In the genomic region with DNA sequence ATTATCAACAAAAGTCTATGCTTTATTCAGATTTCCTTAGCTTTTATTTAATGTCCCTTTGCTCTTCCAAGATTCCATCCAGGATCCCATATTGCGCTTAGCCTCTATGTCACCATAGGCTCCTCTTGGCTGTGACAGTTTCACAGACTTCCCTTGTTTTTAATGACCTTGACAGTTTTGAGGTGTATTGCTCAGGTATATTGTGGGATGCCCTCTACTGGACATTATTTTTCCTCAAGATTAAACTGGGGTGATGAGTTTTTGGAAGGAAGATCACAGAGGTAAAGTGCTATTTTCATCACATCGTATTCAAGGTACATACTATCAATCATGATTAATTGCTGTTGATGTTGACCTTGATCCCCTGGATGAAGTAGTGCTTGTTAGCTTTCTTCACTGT, we compare ENCODE assay signal across 14 cellular contexts.
DNase-seq lines count a peak whose midpoint lies in the region; ATAC-seq, FAIRE-seq and TF ChIP-seq lines count a peak whose summit lies in the region.
"Had no signal": no experiment of that assay in that cellular context is flagged by ENCODE, and none has a peak within 500 bp of the region (broad histone marks: within the 10 kb centered on the region; RNA-seq: fewer than 3 reads in every experiment).

No MANE protein-coding gene starts in this region.

- no peak overlapping the region for H3K14ac ChIP-seq in H1 (ENCODE audit: insufficient read length)

- H3K36me3 ChIP-seq in H1 (ENCODE audit: control insufficient read depth in 2 of 4, insufficient read depth in 4 of 4, low read length in 3 of 4) (no peaks in the 10 kb centered on the region), psoas muscle (ENCODE audit: insufficient read depth in 1 of 2, low read depth in 1 of 2) (no peaks in the 10 kb centered on the region)
- H3K36me3 ChIP-seq: colonic mucosa, pancreas had no signal

- no peaks in the 10 kb centered on the region for H3K79me2 ChIP-seq in H1 (ENCODE audit: control insufficient read depth in 1 of 2, insufficient read depth in 2 of 2, low read length in 2 of 2)

- no peak overlapping the region for H3K56ac ChIP-seq in H1 (replicated peaks; ENCODE audit: insufficient read length, low read depth, low read length)

- H3K79me1 ChIP-seq in H1 (ENCODE audit: low read depth, low read length), result no peaks in the 10 kb centered on the region

- peak; percentile 26 to 31; a peak in 3 of 4 replicates for TF ChIP-seq RAD21 in H1 (IDR thresholded peaks at IDR 0.05 in 1 of 2, conservative IDR thresholded peaks at IDR 0.05 in 1 of 2; ENCODE audit: low read depth in 2 of 2, low read length in 2 of 2)

- no peak overlapping the region for H4K8ac ChIP-seq in H1 (ENCODE audit: extremely low read depth, insufficient read depth, low read length)

- no peak overlapping the region for H3K9ac ChIP-seq in H1 (replicated peaks in 1 of 4; ENCODE audit: extremely low read depth in 1 of 4, low read depth in 3 of 4, low read length in 3 of 4)

- H4K5ac ChIP-seq in H1 (ENCODE audit: insufficient read length, low read depth, low read length), result no peak overlapping the region

- ATAC-seq in psoas muscle (no peak), GM18873 (IDR thresholded peaks at IDR 0.05; ENCODE audit: low FRiP score, unreplicated experiment) (no peak), GM19463 (IDR thresholded peaks at IDR 0.05; ENCODE audit: unreplicated experiment) (no peak)
- ATAC-seq: pancreas had no signal

- no peak overlapping the region for H2BK12ac ChIP-seq in H1 (ENCODE audit: low read depth, low read length)

- no peak overlapping the region for H2AK5ac ChIP-seq in H1 (ENCODE audit: low read depth, low read length)

- H3K23me2 ChIP-seq in H1 (ENCODE audit: low read depth, low read length), result no peaks in the 10 kb centered on the region

- TF ChIP-seq CTCF in H1 (IDR thresholded peaks at IDR 0.05; ENCODE audit: control extremely low read depth in 1 of 3, insufficient read depth in 1 of 3, low read depth in 1 of 3, low read length in 3 of 3), result peak in 1 of 3 experiments; percentile 36; a peak in 1 of 4 replicates
- TF ChIP-seq CTCF in psoas muscle (IDR thresholded peaks at IDR 0.05), result peak; percentile 6

- H3K18ac ChIP-seq in H1 (ENCODE audit: extremely low read depth, low read length), result no peak overlapping the region

- H3K27ac ChIP-seq in H1 (ENCODE audit: low read depth, low read length) (no peak overlapping the region), psoas muscle (no peak overlapping the region)
- H3K27ac ChIP-seq: colonic mucosa, pancreas had no signal

- no peak for TF ChIP-seq POLR2A in H1 (IDR thresholded peaks at IDR 0.05; ENCODE audit: control extremely low read depth in 1 of 2, low read depth in 2 of 2, low read length in 2 of 2)

- H2BK120ac ChIP-seq in H1 (replicated peaks; ENCODE audit: low read depth, low read length), result no peak overlapping the region

- WGBS in H1 (ENCODE audit: extremely low coverage in 1 of 2, insufficient coverage in 1 of 2, insufficient read length in 1 of 2, insufficient replicate concordance in 2 of 2, low coverage in 1 of 2, low lambda C conversion rate in 2 of 2, missing lambda C conversion rate in 1 of 2), 2 experiments, result 94% methylated on average over 2 of the region's 2 CpGs; no CpG with 5 or more reads in 1 of the 2 experiments
- 81 to 89% (median 82%) methylated on average over 2 of the region's 2 CpGs for WGBS in psoas muscle, 3 donors

- H2AFZ ChIP-seq in H1 (ENCODE audit: low read length), result no peak overlapping the region

- no peak overlapping the region for H4K91ac ChIP-seq in H1 (replicated peaks; ENCODE audit: insufficient read length, low read length)

- no peak overlapping the region for H2BK5ac ChIP-seq in H1 (ENCODE audit: low read depth, low read length)

- no peaks in the 10 kb centered on the region for H3K9me3 ChIP-seq in H1 (ENCODE audit: insufficient read depth in 2 of 2, low read depth in 1 of 2, low read length in 1 of 2)
- H3K9me3 ChIP-seq in psoas muscle, result no peaks in the 10 kb centered on the region
- H3K9me3 ChIP-seq: colonic mucosa, pancreas had no signal

- POLR2A ChIA-PET in H1 (lab: Charles Lee; ENCODE audit: partially characterized antibody), result interaction anchor here (0.5 to 0.7 kb wide), 2 partner anchors 18 to 103 kb away, joined by 3 read pairs; no protein-coding TSS in a partner anchor

- no peak overlapping the region for H3K4me2 ChIP-seq in H1 (ENCODE audit: insufficient read depth in 1 of 2, low read depth in 2 of 2, low read length in 2 of 2)

- no peak for TF ChIP-seq EP300 in H1 (IDR thresholded peaks at IDR 0.05; ENCODE audit: borderline replicate concordance in 1 of 2, low read depth in 2 of 2, low read length in 2 of 2)

- no peak overlapping the region for H3K4me3 ChIP-seq in H1 (ENCODE audit: extremely low read depth in 1 of 4, insufficient read depth in 2 of 4, low read depth in 3 of 4, low read length in 4 of 4)
- no peak overlapping the region for H3K4me3 ChIP-seq in psoas muscle
- H3K4me3 ChIP-seq: colonic mucosa, pancreas had no signal

- no peaks in the 10 kb centered on the region for H4K20me1 ChIP-seq in H1 (replicated peaks in 1 of 2; ENCODE audit: control insufficient read depth in 1 of 2, insufficient read depth in 2 of 2, low read length in 2 of 2)

- peaks cover 0 to 3% (median 0%) of the 10 kb centered on the region in 4 experiments; a peak in 1 of 7 replicates for H3K4me1 ChIP-seq in H1 (replicated peaks in 1 of 4; ENCODE audit: control insufficient read depth in 3 of 4, insufficient read depth in 4 of 4, low read length in 3 of 4)
- no peaks in the 10 kb centered on the region for H3K4me1 ChIP-seq in psoas muscle
- H3K4me1 ChIP-seq: colonic mucosa, pancreas had no signal

- H3K23ac ChIP-seq in H1 (ENCODE audit: insufficient read length), result no peak overlapping the region

- intact Hi-C loops in psoas muscle (cut with DNase I), result no loop called here

- no peak overlapping the region for H3K4ac ChIP-seq in H1 (replicated peaks; ENCODE audit: insufficient read length, low read depth, low read length)

- H3K27me3 ChIP-seq in H1 (replicated peaks in 1 of 4; ENCODE audit: control insufficient read depth in 3 of 4, extremely low read depth in 1 of 4, insufficient read depth in 3 of 4, low read length in 3 of 4), result no peaks in the 10 kb centered on the region
- no peaks in the 10 kb centered on the region for H3K27me3 ChIP-seq in psoas muscle (ENCODE audit: insufficient read depth in 3 of 3, low read length in 2 of 3)
- H3K27me3 ChIP-seq: colonic mucosa, pancreas had no signal

- H2BK20ac ChIP-seq in H1 (ENCODE audit: low read length), result no peak overlapping the region

- peak; percentile 10 for DNase-seq in DMS53 (lab: John Stamatoyannopoulos, UW)
- no peak for DNase-seq in DMS53 treated with DMSO at 0.1 percent for 48 hours (lab: John Stamatoyannopoulos, UW; ENCODE audit: unreplicated experiment)
- peak; percentile 34 for DNase-seq in NCI-H69 (lab: John Stamatoyannopoulos, UW)
- no peak for DNase-seq in H1 (ENCODE audit: low read depth in 1 of 2, low spot score in 2 of 2)
- no peak for DNase-seq in psoas muscle
- DNase-seq in activated T-cell treated with anti-CD3 and anti-CD28 coated beads for 4 hours, result no peak
- DNase-seq: activated CD4-positive, CD25-positive, alpha-beta regulatory T cell; colonic mucosa; NK-92 treated with Interleukin-12 subunit alpha and Interleukin-12 subunit beta, amount 100 ng/mL, for 24 hours; pancreas had no signal

- no peak for FAIRE-seq in H1 (lab: Jason Lieb, UNC)
- FAIRE-seq: A204.1, GM19239, pancreas had no signal

- no peak overlapping the region for H2BK15ac ChIP-seq in H1 (ENCODE audit: low read length)

- CTCF ChIA-PET in H1 (lab: Charles Lee; ENCODE audit: partially characterized antibody), result interaction anchor here (0.7 to 4.3 kb wide), 14 partner anchors 11 to 338 kb away, joined by 3 to 13 read pairs (median 4); no protein-coding TSS in a partner anchor

TF ChIP-seq in H1, 55 proteins besides CTCF, POLR2A, EP300 and RAD21:
- TF ChIP-seq BCL11A (IDR thresholded peaks at IDR 0.05; ENCODE audit: low read depth in 2 of 2, low read length in 2 of 2) (no peak), TCF12 (IDR thresholded peaks at IDR 0.05; ENCODE audit: low read depth, low read length) (no peak), CTBP2 (IDR thresholded peaks at IDR 0.05; ENCODE audit: borderline replicate concordance, insufficient read depth, insufficient read length, low read length) (no peak), SIX5 (IDR thresholded peaks at IDR 0.05; ENCODE audit: low read depth, low read length) (no peak), CREB1 (IDR thresholded peaks at IDR 0.05) (no peak), CBX8 (IDR thresholded peaks at IDR 0.05; ENCODE audit: borderline replicate concordance, low read depth, low read length) (no peak), KDM4A (IDR thresholded peaks at IDR 0.05; ENCODE audit: low read depth, low read length, severe bottlenecking) (no peak), ASH2L (IDR thresholded peaks at IDR 0.05; ENCODE audit: low read length) (no peak), TAF7 (optimal IDR thresholded peaks at IDR 0.05; ENCODE audit: borderline replicate concordance, low read depth, low read length) (no peak), CEBPB (IDR thresholded peaks at IDR 0.05; ENCODE audit: low read depth, low read length) (no peak), POU5F1 (IDR thresholded peaks at IDR 0.05; ENCODE audit: low read depth, low read length) (no peak), RFX5 (IDR thresholded peaks at IDR 0.05; ENCODE audit: borderline replicate concordance, low read depth, low read length) (no peak), POLR2AphosphoS5 (IDR thresholded peaks at IDR 0.05; ENCODE audit: low read depth, low read length) (no peak), TAF1 (IDR thresholded peaks at IDR 0.05; ENCODE audit: low read depth, low read length) (no peak), GTF2F1 (IDR thresholded peaks at IDR 0.05; ENCODE audit: borderline replicate concordance, low read depth, low read length) (no peak), SP2 (IDR thresholded peaks at IDR 0.05; ENCODE audit: low read length) (no peak)

Comparison
In these comparisons a context has a peak if more than half of its experiments do, and no peak if none do; other contexts are left out.
1. DNase-seq: peak in DMS53 (single experiment) and NCI-H69 (single experiment); none in DMS53 treated with DMSO at 0.1 percent for 48 hours (single experiment), H1 (0 of 2), psoas muscle (0 of 2) and activated T-cell treated with anti-CD3 and anti-CD28 coated beads for 4 hours (single experiment).